8 cellular contexts compared by ENCODE assay signal in the genomic region with DNA sequence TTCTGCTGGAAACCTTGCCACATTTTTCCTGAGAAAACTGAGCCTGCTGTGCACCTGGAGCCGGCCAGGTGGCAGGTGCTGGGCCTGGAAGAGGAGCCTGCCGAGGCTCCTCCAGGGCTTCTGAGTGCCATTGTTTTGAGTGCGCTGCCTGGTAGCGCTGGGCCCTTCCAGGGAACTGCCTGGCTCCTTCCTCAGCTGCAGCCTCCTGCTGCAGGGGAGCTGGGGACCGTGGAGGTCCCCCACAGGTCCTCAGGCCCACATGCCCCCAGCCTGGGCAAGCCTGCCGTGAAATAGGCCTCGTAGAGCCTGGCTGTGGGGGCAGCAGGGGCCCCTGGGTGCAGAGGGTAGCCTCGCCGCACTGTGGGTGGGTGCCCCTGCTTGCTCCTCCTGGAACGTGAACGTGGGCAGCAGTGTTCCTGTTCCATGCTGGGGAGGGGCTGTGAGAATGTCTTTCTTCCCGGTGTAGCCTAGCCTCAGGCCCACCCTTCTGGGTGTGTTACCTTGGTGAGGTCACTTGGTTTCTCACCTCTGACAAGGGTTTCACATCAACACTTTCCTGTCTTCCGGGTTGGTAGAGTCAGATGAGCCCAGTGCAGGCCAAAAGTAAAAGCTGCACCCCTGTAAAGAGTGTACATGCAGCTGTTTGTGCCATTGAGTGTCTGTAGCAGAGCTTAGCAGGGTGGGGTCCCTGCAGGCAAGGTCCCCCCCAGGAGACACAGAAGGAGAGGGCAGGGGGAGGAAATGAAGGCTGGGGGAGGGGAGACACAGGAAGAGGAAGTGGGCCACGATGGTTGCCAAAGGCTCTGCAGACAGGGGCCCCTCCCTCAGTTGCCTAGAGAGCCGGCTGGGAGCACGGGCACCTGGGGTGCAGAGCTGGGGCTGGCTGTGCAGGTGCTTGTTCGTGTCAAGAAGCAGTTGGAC. TPM values are rescaled to one million over a fixed set of nuclear protein-coding genes. Genes with fewer than 3 reads are reported as not detected.
A peak's percentile ranks its signal among the peaks of the same experiment; 100 is the strongest.
DNase-seq lines count a peak whose midpoint lies in the region; ATAC-seq and TF ChIP-seq lines count a peak whose summit lies in the region.

No MANE protein-coding gene starts in this region.

- no peaks in the 10 kb centered on the region for H3K27me3 ChIP-seq in duodenal mucosa (ENCODE audit: control insufficient read depth in 1 of 2, insufficient read depth in 2 of 2, low read length in 2 of 2)
- no peaks in the 10 kb centered on the region for H3K27me3 ChIP-seq in skeletal muscle tissue (ENCODE audit: control insufficient read depth in 3 of 3, insufficient read depth in 3 of 3, low read length in 3 of 3)
- no peaks in the 10 kb centered on the region for H3K27me3 ChIP-seq in WERI-Rb-1 (ENCODE audit: insufficient read depth, low read depth, severe bottlenecking)

- H3K9ac ChIP-seq in duodenal mucosa (ENCODE audit: low read depth in 1 of 2, low read length in 2 of 2) (peak overlapping the region; percentile 54 to 76), skeletal muscle tissue (ENCODE audit: low read depth in 1 of 3, low read length in 3 of 3) (peak overlapping the region; percentile 51 to 76 (median 63))

- DNase-seq in NCI-H146 treated with DMSO at 0.1 percent for 48 hours (lab: John Stamatoyannopoulos, UW; ENCODE audit: unreplicated experiment) (peak; percentile 38), posterior vena cava (ENCODE audit: low spot score) (no peak), WERI-Rb-1 (no peak)

- no peak for TF ChIP-seq CTCF in WERI-Rb-1 (IDR thresholded peaks at IDR 0.05; ENCODE audit: low read depth, low read length)

- H3K36me3 ChIP-seq in duodenal mucosa (ENCODE audit: control insufficient read depth in 1 of 2, insufficient read depth in 2 of 2, low read length in 2 of 2), result peaks cover 0 to 9% of the 10 kb centered on the region in 2 donors
- peaks cover 0 to 5% (median 4%) of the 10 kb centered on the region in 3 donors for H3K36me3 ChIP-seq in skeletal muscle tissue (ENCODE audit: control insufficient read depth in 3 of 3, insufficient read depth in 3 of 3, low read length in 3 of 3)
- no peaks in the 10 kb centered on the region; the same call in 1 of the 2 replicates for H3K36me3 ChIP-seq in WERI-Rb-1

- H3K27ac ChIP-seq in duodenal mucosa (ENCODE audit: low read depth, low read length) (peak overlapping the region; percentile 82), skeletal muscle tissue (ENCODE audit: low read depth, low read length) (peak overlapping the region; percentile 43), WERI-Rb-1 (no peak overlapping the region; the same call in 1 of the 2 replicates)

- H3K4me1 ChIP-seq in duodenal mucosa (ENCODE audit: control insufficient read depth in 1 of 2, insufficient read depth in 2 of 2, low read length in 2 of 2) (peaks cover 92 to 97% of the 10 kb centered on the region in 2 donors), skeletal muscle tissue (ENCODE audit: control insufficient read depth in 3 of 3, insufficient read depth in 3 of 3, low read length in 3 of 3) (peaks cover 85 to 92% (median 90%) of the 10 kb centered on the region in 3 donors)

- ATAC-seq in GM18867 (IDR thresholded peaks at IDR 0.05; ENCODE audit: unreplicated experiment) (peak; percentile 82), HG02870 (IDR thresholded peaks at IDR 0.05; ENCODE audit: unreplicated experiment) (peak; percentile 48)
- ATAC-seq in activated CD4-positive, CD25-positive, alpha-beta regulatory T cell treated with anti-CD3 and anti-CD28 coated beads, Interleukin-2, amount 50 U/mL, for 24 hours, result peak; percentile 76 to 77

- peak overlapping the region; percentile 36 to 42 for H3K4me3 ChIP-seq in duodenal mucosa (ENCODE audit: low read depth in 1 of 2, low read length in 2 of 2)
- H3K4me3 ChIP-seq in skeletal muscle tissue (ENCODE audit: low read length in 3 of 3), result peak overlapping the region in 1 of 3 donors; percentile 13
- H3K4me3 ChIP-seq in WERI-Rb-1 (ENCODE audit: low read depth, low read length), result no peak overlapping the region

- no peaks in the 10 kb centered on the region for H3K9me3 ChIP-seq in duodenal mucosa (ENCODE audit: control insufficient read depth in 1 of 2, low read length in 2 of 2)
- H3K9me3 ChIP-seq in skeletal muscle tissue (ENCODE audit: control insufficient read depth in 3 of 3, low read length in 3 of 3), result no peaks in the 10 kb centered on the region
- H3K9me3 ChIP-seq in WERI-Rb-1 (ENCODE audit: severe bottlenecking), result no peaks in the 10 kb centered on the region

- intact Hi-C loops in posterior vena cava (cut with DNase I), result loop anchor here in 1 of 2 donors (10.0 kb wide), 1 partner anchor 124 kb away; no protein-coding TSS in a partner anchor

RNA-seq across cellular contexts. Expression of a gene that starts 34.5 kb away (rescaled TPM):
- total RNA-seq in skeletal muscle tissue, result 20.4 TPM
- 10 to 100 TPM; 49.6 to 97.8 TPM for total RNA-seq in posterior vena cava
